Comparison of ENCODE assay signal across 22 cellular contexts in the genomic region with DNA sequence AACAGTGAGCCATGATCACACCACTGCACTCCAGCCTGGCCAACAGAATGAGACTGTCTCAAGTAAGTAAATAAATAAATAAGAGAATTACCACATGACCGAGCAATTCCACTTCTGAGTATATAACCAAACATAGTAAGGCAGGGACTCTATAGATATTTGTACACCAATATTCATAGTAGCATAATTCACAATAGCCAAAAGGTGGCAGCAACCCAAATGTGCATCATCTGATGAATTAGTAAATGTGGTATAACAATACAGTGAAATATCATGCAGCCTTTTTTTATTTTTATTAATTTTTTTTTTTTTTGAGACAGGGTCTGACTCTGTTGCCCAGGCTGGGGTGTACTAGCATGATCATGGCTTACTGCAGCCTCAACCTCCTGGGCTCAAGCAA. TPM values are rescaled to one million over a fixed set of nuclear protein-coding genes. Genes with fewer than 3 reads are reported as not detected.
A peak's percentile ranks its signal among the peaks of the same experiment; 100 is the strongest.
DNase-seq lines count a peak whose midpoint lies in the region; ATAC-seq and TF ChIP-seq lines count a peak whose summit lies in the region.
"Had no signal": no experiment of that assay in that cellular context is flagged by ENCODE, and none has a peak within 500 bp of the region (broad histone marks: within the 10 kb centered on the region; RNA-seq: fewer than 3 reads in every experiment).

No MANE protein-coding gene starts in this region.

- no peak overlapping the region for H2AFZ ChIP-seq in MM.1S (ENCODE audit: low read length)
- H2AFZ ChIP-seq: hepatocyte, neural progenitor cell had no signal

- no peaks in the 10 kb centered on the region for H3K9me3 ChIP-seq in MM.1S (replicated peaks; ENCODE audit: insufficient read depth, low read length)
- H3K9me3 ChIP-seq: left ventricle myocardium inferior, mucosa of descending colon, prostate gland had no signal

- H3K27ac ChIP-seq in MM.1S (ENCODE audit: low read length): no peak overlapping the region
- H3K27ac ChIP-seq: hepatocyte, left ventricle myocardium inferior, neural progenitor cell, prostate gland had no signal

- no peak overlapping the region for H3K4me3 Mint-ChIP-seq in CD14-positive monocyte
- H3K4me3 Mint-ChIP-seq in activated CD8-positive, alpha-beta T cell treated with anti-CD3 and anti-CD28 coated beads, Interleukin-2, amount 10 ng/mL, durations not matched to agents 7 days and 5 days: no peak overlapping the region
- H3K4me3 Mint-ChIP-seq: CD4-positive, alpha-beta T cell; dendritic cell treated with granulocyte-macrophage colony-stimulating factor and Interleukin-4, amounts not matched to agents 40 ng/mL and 50 ng/mL, for 4 days; neural progenitor cell; WTC11 had no signal

- no peaks in the 10 kb centered on the region for H3K9me3 Mint-ChIP-seq in CD14-positive monocyte
- H3K9me3 Mint-ChIP-seq in activated CD8-positive, alpha-beta T cell treated with anti-CD3 and anti-CD28 coated beads, Interleukin-2, amount 10 ng/mL, durations not matched to agents 7 days and 5 days (ENCODE audit: insufficient read depth): no peaks in the 10 kb centered on the region
- H3K9me3 Mint-ChIP-seq: CD4-positive, alpha-beta T cell; dendritic cell treated with granulocyte-macrophage colony-stimulating factor and Interleukin-4, amounts not matched to agents 40 ng/mL and 50 ng/mL, for 4 days; neural progenitor cell; WTC11 had no signal

- H3K36me3 Mint-ChIP-seq in CD14-positive monocyte: no peaks in the 10 kb centered on the region
- no peaks in the 10 kb centered on the region for H3K36me3 Mint-ChIP-seq in activated CD8-positive, alpha-beta T cell treated with anti-CD3 and anti-CD28 coated beads, Interleukin-2, amount 10 ng/mL, durations not matched to agents 7 days and 5 days (ENCODE audit: low read depth)

- H3K4me3 ChIP-seq in MM.1S (ENCODE audit: low read length): no peak overlapping the region
- H3K4me3 ChIP-seq: hepatocyte, left ventricle myocardium inferior, mucosa of descending colon, neural progenitor cell, prostate gland had no signal

- TF ChIP-seq CTCF in MM.1S (IDR thresholded peaks at IDR 0.05; ENCODE audit: low read length) (0 out of 2 replicates have a peak, but pooled peaks have one; percentile 9), CD14-positive monocyte (IDR thresholded peaks at IDR 0.05) (no peak)

- no peak overlapping the region for H3K27ac Mint-ChIP-seq in CD14-positive monocyte
- no peak overlapping the region for H3K27ac Mint-ChIP-seq in activated CD8-positive, alpha-beta T cell treated with anti-CD3 and anti-CD28 coated beads, Interleukin-2, amount 10 ng/mL, durations not matched to agents 7 days and 5 days
- H3K27ac Mint-ChIP-seq: CD4-positive, alpha-beta T cell; dendritic cell treated with granulocyte-macrophage colony-stimulating factor and Interleukin-4, amounts not matched to agents 40 ng/mL and 50 ng/mL, for 4 days; neural progenitor cell; WTC11 had no signal

- intact Hi-C loops in CD14-positive monocyte (cut with micrococcal nuclease): no loop called here

- no peaks in the 10 kb centered on the region for H4K20me1 ChIP-seq in MM.1S (ENCODE audit: insufficient read depth, low read length)

- H3K27me3 Mint-ChIP-seq in CD14-positive monocyte (ENCODE audit: low read depth in 3 of 3): no peaks in the 10 kb centered on the region
- no peaks in the 10 kb centered on the region for H3K27me3 Mint-ChIP-seq in activated CD8-positive, alpha-beta T cell treated with anti-CD3 and anti-CD28 coated beads, Interleukin-2, amount 10 ng/mL, durations not matched to agents 7 days and 5 days (ENCODE audit: low read depth)
- H3K27me3 Mint-ChIP-seq: CD4-positive, alpha-beta T cell; dendritic cell treated with granulocyte-macrophage colony-stimulating factor and Interleukin-4, amounts not matched to agents 40 ng/mL and 50 ng/mL, for 4 days had no signal

- no peaks in the 10 kb centered on the region for H3K27me3 ChIP-seq in MM.1S (replicated peaks; ENCODE audit: insufficient read depth, low read length)
- H3K27me3 ChIP-seq: hepatocyte, neural progenitor cell had no signal

- no peaks in the 10 kb centered on the region for H3K4me1 Mint-ChIP-seq in CD14-positive monocyte
- no peaks in the 10 kb centered on the region for H3K4me1 Mint-ChIP-seq in activated CD8-positive, alpha-beta T cell treated with anti-CD3 and anti-CD28 coated beads, Interleukin-2, amount 10 ng/mL, durations not matched to agents 7 days and 5 days (ENCODE audit: low read depth)
- H3K4me1 Mint-ChIP-seq: neural progenitor cell had no signal

- no peaks in the 10 kb centered on the region for H3K9me2 ChIP-seq in MM.1S (replicated peaks; ENCODE audit: insufficient read depth, low read length)

- no peaks in the 10 kb centered on the region for H3F3A ChIP-seq in MM.1S (ENCODE audit: insufficient read depth, low read length)

- no peak overlapping the region for H3K4me2 ChIP-seq in MM.1S (ENCODE audit: low read depth, low read length)
- H3K4me2 ChIP-seq: hepatocyte, neural progenitor cell had no signal

- CTCF ChIA-PET in activated CD8-positive, alpha-beta T cell treated with anti-CD3 and anti-CD28 coated beads, Interleukin-2, amount 10 ng/mL, durations not matched to agents 7 days and 5 days (lab: Charles Lee): interaction anchor here (1.5 kb wide), 1 partner anchor 39 kb away, joined by 3 read pairs; the partner anchor contains the start of gene PHAX

- H3K79me2 ChIP-seq in MM.1S (ENCODE audit: low read length): no peaks in the 10 kb centered on the region
- H3K79me2 ChIP-seq: hepatocyte had no signal

- H3K4me1 ChIP-seq in MM.1S (ENCODE audit: low read length): peaks cover 9% of the 10 kb centered on the region; the same call in 1 of the 2 replicates
- H3K4me1 ChIP-seq: left ventricle myocardium inferior, neural progenitor cell, prostate gland had no signal

- DNase-seq in ELR (ENCODE audit: low read depth) (peak; percentile 13), MM.1S (no peak), astrocyte of the hippocampus (ENCODE audit: low read depth, low spot score) (peak; percentile 9), iris pigment epithelial cell (ENCODE audit: low read depth) (peak; percentile 14), CD14-positive monocyte (ENCODE audit: low spot score) (no peak)
- no peak for DNase-seq in activated CD8-positive, alpha-beta T cell treated with anti-CD3 and anti-CD28 coated beads, Interleukin-2, amount 10 ng/mL, durations not matched to agents 7 days and 5 days
- DNase-seq: activated CD4-positive, alpha-beta T cell treated with anti-CD3 and anti-CD28 coated beads, Interleukin-2, amount 50 U/mL, for 4 hours; activated gamma-delta T cell treated with Interleukin-2 at 50 U/mL for 16 hours; CD4-positive, alpha-beta T cell; DMS79; left ventricle myocardium inferior; mucosa of descending colon; NCI-H1048; NCI-H187 treated with DMSO at 0.1 percent for 48 hours; NCI-H226; NCI-H82 had no signal

- H3K9ac ChIP-seq in MM.1S (ENCODE audit: low read length): no peak overlapping the region
- H3K9ac ChIP-seq: neural progenitor cell had no signal

- ATAC-seq in HG02763 (IDR thresholded peaks at IDR 0.05; ENCODE audit: unreplicated experiment): no peak
- no peak for ATAC-seq in activated CD8-positive, alpha-beta T cell treated with anti-CD3 and anti-CD28 coated beads, Interleukin-2, amount 10 ng/mL, durations not matched to agents 7 days and 5 days
- ATAC-seq: mucosa of descending colon, WTC11 had no signal

- POLR2A ChIA-PET in activated CD8-positive, alpha-beta T cell treated with anti-CD3 and anti-CD28 coated beads, Interleukin-2, amount 10 ng/mL, durations not matched to agents 7 days and 5 days (lab: Charles Lee): no interaction called here

- no peaks in the 10 kb centered on the region for H3K36me3 ChIP-seq in MM.1S (replicated peaks; ENCODE audit: insufficient read depth, low read length)
- H3K36me3 ChIP-seq: neural progenitor cell had no signal

RNA-seq across cellular contexts. Expression of gene ALDH7A1, which starts 33.1 kb away (rescaled TPM):
- under 1 TPM; 0.59 to 0.67 TPM for polyA plus RNA-seq in CD14-positive monocyte
- 1 to 10 TPM in 1 of 2 experiments, under 1 TPM in 1; 0.91 to 1.0 TPM for total RNA-seq in activated CD8-positive, alpha-beta T cell treated with anti-CD3 and anti-CD28 coated beads, Interleukin-2, amount 10 ng/mL, durations not matched to agents 7 days and 5 days

RNA-seq across cellular contexts. Expression of gene PHAX, which starts 38.8 kb away (rescaled TPM):
- 10 to 100 TPM; 19.3 to 37.6 TPM for polyA plus RNA-seq in CD14-positive monocyte
- total RNA-seq in activated CD8-positive, alpha-beta T cell treated with anti-CD3 and anti-CD28 coated beads, Interleukin-2, amount 10 ng/mL, durations not matched to agents 7 days and 5 days: 10 to 100 TPM; 33.7 to 35.0 TPM

Comparison
In these comparisons a context has a peak if more than half of its experiments do, and no peak if none do; other contexts are left out.
1. DNase-seq: peak in ELR (single experiment), astrocyte of the hippocampus (single experiment) and iris pigment epithelial cell (single experiment); none in MM.1S (single experiment), CD14-positive monocyte (single experiment) and activated CD8-positive, alpha-beta T cell treated with anti-CD3 and anti-CD28 coated beads, Interleukin-2, amount 10 ng/mL, durations not matched to agents 7 days and 5 days (single experiment).